17 cellular contexts compared by ENCODE assay signal in genomic region chr2:1791670-1792069, GRCh38. TPM values are rescaled to one million over a fixed set of nuclear protein-coding genes. Genes with fewer than 3 reads are reported as not detected.
DNase-seq lines count a peak whose midpoint lies in the region; ATAC-seq and TF ChIP-seq lines count a peak whose summit lies in the region.
"Had no signal": no experiment of that assay in that cellular context is flagged by ENCODE, and none has a peak within 500 bp of the region (broad histone marks: within the 10 kb centered on the region; RNA-seq: fewer than 3 reads in every experiment).

No MANE protein-coding gene starts in this region.

- H3K4me2 ChIP-seq in hepatocyte: peak overlapping the region; percentile 52

- H3K79me2 ChIP-seq in hepatocyte: no peaks in the 10 kb centered on the region

- H3K4me3 ChIP-seq in hepatocyte (no peak overlapping the region), stomach smooth muscle (ENCODE audit: low read length in 2 of 2) (peak overlapping the region in 1 of 2 donors; percentile 57), coronary artery (no peak overlapping the region)

- peak overlapping the region; percentile 35 for H3K27ac ChIP-seq in hepatocyte
- peak overlapping the region; percentile 37 for H3K27ac ChIP-seq in stomach smooth muscle (ENCODE audit: low read length)
- H3K27ac ChIP-seq in coronary artery: no peak overlapping the region

- H3K4me1 ChIP-seq in hepatocyte (ENCODE audit: insufficient read depth) (peaks cover 12% of the 10 kb centered on the region), stomach smooth muscle (ENCODE audit: control insufficient read depth, insufficient read depth, low read length) (peaks cover 13% of the 10 kb centered on the region)

- peak; percentile 46 for DNase-seq in GM03348 (ENCODE audit: low spot score)
- peak; percentile 79 for DNase-seq in RPMI7951 (ENCODE audit: low read depth)
- no peak for DNase-seq in hepatocyte (ENCODE audit: low spot score)
- DNase-seq in coronary artery (ENCODE audit: low spot score): no peak
- DNase-seq in SHP77 treated with DMSO at 0.1 percent for 48 hours (lab: John Stamatoyannopoulos, UW): no peak
- DNase-seq: activated gamma-delta T cell; cerebellar nuclear complex; endodermal cell; MV-4-11; occipital lobe; small intestine; stimulated activated CD4-positive, alpha-beta T cell treated with anti-CD3 and anti-CD28 coated beads, Interleukin-4, amount 100 ng/mL, for 24 hours had no signal

- no peaks in the 10 kb centered on the region for H3K9me2 ChIP-seq in hepatocyte (replicated peaks; ENCODE audit: insufficient read depth)

- no peak overlapping the region for H2AFZ ChIP-seq in hepatocyte

- no peak overlapping the region for H3K9ac ChIP-seq in stomach smooth muscle (ENCODE audit: low read length in 2 of 2)

- H3K9me3 ChIP-seq in hepatocyte (ENCODE audit: low read depth): no peaks in the 10 kb centered on the region
- no peaks in the 10 kb centered on the region for H3K9me3 ChIP-seq in stomach smooth muscle (ENCODE audit: control insufficient read depth in 2 of 2, low read length in 2 of 2)

- WGBS in hepatocyte (ENCODE audit: low lambda C conversion rate, missing lambda C conversion rate): 65% methylated on average over 4 of the region's 4 CpGs

- TF ChIP-seq CTCF in hepatocyte (IDR thresholded peaks at IDR 0.05; ENCODE audit: poor library complexity) (no peak), coronary artery (IDR thresholded peaks at IDR 0.05) (no peak)

- H4K20me1 ChIP-seq in hepatocyte (ENCODE audit: insufficient read depth, poor library complexity, severe bottlenecking): no peaks in the 10 kb centered on the region

- H3K27me3 ChIP-seq in hepatocyte (no peaks in the 10 kb centered on the region), stomach smooth muscle (ENCODE audit: control insufficient read depth in 1 of 2, insufficient read depth in 2 of 2, low read length in 2 of 2) (no peaks in the 10 kb centered on the region)

- ATAC-seq in GM19328 (IDR thresholded peaks at IDR 0.05; ENCODE audit: unreplicated experiment): no peak
- ATAC-seq: activated CD4-positive, CD25-positive, alpha-beta regulatory T cell treated with anti-CD3 and anti-CD28 coated beads, Interleukin-2, amount 50 U/mL, for 24 hours; left colon; Right ventricle myocardium inferior had no signal

- H3K36me3 ChIP-seq in hepatocyte (replicated peaks; ENCODE audit: insufficient read depth, low read depth) (no peaks in the 10 kb centered on the region), stomach smooth muscle (ENCODE audit: control insufficient read depth in 2 of 2, insufficient read depth in 2 of 2, low read length in 2 of 2) (no peaks in the 10 kb centered on the region)

RNA-seq across cellular contexts. Expression of gene PXDN, which starts 47.4 kb away (rescaled TPM):
- total RNA-seq in RPMI7951 (2014; rRNA removed; shearing (Covaris generic)): 272 and 304 TPM in 2 replicates
- 78.8 and 107 TPM in 2 replicates for total RNA-seq in hepatocyte
- polyA plus RNA-seq in hepatocyte: 110 and 118 TPM in 2 replicates

Comparison
In these comparisons a context has a peak if more than half of its experiments do, and no peak if none do; other contexts are left out.
1. DNase-seq: peak in GM03348 (single experiment) and RPMI7951 (single experiment); none in hepatocyte (single experiment), coronary artery (single experiment) and SHP77 treated with DMSO at 0.1 percent for 48 hours (single experiment).
2. H3K27ac ChIP-seq: peak in hepatocyte (single experiment) and stomach smooth muscle (single experiment); none in coronary artery (0 of 2).